In genomic region chr19:56314584-56315075, GRCh38 we compare ENCODE assay signal across 8 cellular contexts. TPM values are rescaled to one million over a fixed set of nuclear protein-coding genes. Genes with fewer than 3 reads are reported as not detected.
DNase-seq lines count a peak whose midpoint lies in the region; ATAC-seq and TF ChIP-seq lines count a peak whose summit lies in the region.

TSS of gene ZSCAN5A (minus strand) at chr19:56314839. CDS start at chr19:56225046, 89,793 bp downstream.

- WGBS in thymus: under 1% methylated on average over 34 of the region's 34 CpGs

- H3K9me3 ChIP-seq in SU-DHL-6 (ENCODE audit: insufficient read depth, low read length) (no peaks in the 10 kb centered on the region), thymus (ENCODE audit: control insufficient read depth) (no peaks in the 10 kb centered on the region)

- H3K79me2 ChIP-seq in SU-DHL-6 (ENCODE audit: insufficient read depth, low read length): no peaks in the 10 kb centered on the region

- peak within 1 kb of the TSS; percentile 98 for H3K27ac Mint-ChIP-seq in activated naive CD8-positive, alpha-beta T cell treated with anti-CD3 and anti-CD28 coated beads, Interleukin-2, amount 10 ng/mL, durations not matched to agents 7 days and 5 days
- H3K27ac Mint-ChIP-seq in osteocyte (ENCODE audit: unreplicated experiment): peak within 1 kb of the TSS; percentile 98

- H3K4me1 Mint-ChIP-seq in activated naive CD8-positive, alpha-beta T cell treated with anti-CD3 and anti-CD28 coated beads, Interleukin-2, amount 10 ng/mL, durations not matched to agents 7 days and 5 days: peaks cover 16% of the 10 kb centered on the region
- H3K4me1 Mint-ChIP-seq in osteocyte (ENCODE audit: unreplicated experiment): peaks cover 15% of the 10 kb centered on the region

- no peaks in the 10 kb centered on the region for H3K27me3 ChIP-seq in SU-DHL-6 (ENCODE audit: low read length)
- no peaks in the 10 kb centered on the region for H3K27me3 ChIP-seq in thymus (ENCODE audit: control insufficient read depth, insufficient read depth)

- H3K4me3 Mint-ChIP-seq in activated naive CD8-positive, alpha-beta T cell treated with anti-CD3 and anti-CD28 coated beads, Interleukin-2, amount 10 ng/mL, durations not matched to agents 7 days and 5 days: peak within 1 kb of the TSS; percentile 99
- H3K4me3 Mint-ChIP-seq in osteocyte (ENCODE audit: unreplicated experiment): peak within 1 kb of the TSS; percentile 85

- peaks cover 12% of the 10 kb centered on the region for H3K4me1 ChIP-seq in thymus (ENCODE audit: control insufficient read depth, insufficient read depth, low read length)

- H3K4me3 ChIP-seq in GM12875 (ENCODE audit: low read depth, low read length): peak within 1 kb of the TSS; percentile 62
- H3K4me3 ChIP-seq in SU-DHL-6 (ENCODE audit: insufficient read depth, low read length, poor library complexity, severe bottlenecking): peak within 1 kb of the TSS; percentile 97
- H3K4me3 ChIP-seq in thymus (ENCODE audit: low read length): peak within 1 kb of the TSS; percentile 94

- peaks cover 14% of the 10 kb centered on the region for H3K36me3 Mint-ChIP-seq in activated naive CD8-positive, alpha-beta T cell treated with anti-CD3 and anti-CD28 coated beads, Interleukin-2, amount 10 ng/mL, durations not matched to agents 7 days and 5 days
- peaks cover 6% of the 10 kb centered on the region for H3K36me3 Mint-ChIP-seq in osteocyte (ENCODE audit: unreplicated experiment)

- no peaks in the 10 kb centered on the region for H4K20me1 ChIP-seq in SU-DHL-6 (ENCODE audit: low read depth, low read length)

- H3K27ac ChIP-seq in SU-DHL-6 (ENCODE audit: low read depth, low read length): peak within 1 kb of the TSS; percentile 89
- H3K27ac ChIP-seq in thymus (ENCODE audit: low read depth): peak within 1 kb of the TSS; percentile 99

- no peaks in the 10 kb centered on the region for H3K9me3 Mint-ChIP-seq in activated naive CD8-positive, alpha-beta T cell treated with anti-CD3 and anti-CD28 coated beads, Interleukin-2, amount 10 ng/mL, durations not matched to agents 7 days and 5 days
- no peaks in the 10 kb centered on the region for H3K9me3 Mint-ChIP-seq in osteocyte (ENCODE audit: unreplicated experiment)

- H2AFZ ChIP-seq in SU-DHL-6 (ENCODE audit: low read depth, low read length, severe bottlenecking): peak within 1 kb of the TSS; percentile 90

- H3K4me2 ChIP-seq in SU-DHL-6 (ENCODE audit: low read depth, low read length, poor library complexity, severe bottlenecking): peak within 1 kb of the TSS; percentile 70

- POLR2A ChIA-PET in activated naive CD8-positive, alpha-beta T cell treated with anti-CD3 and anti-CD28 coated beads, Interleukin-2, amount 10 ng/mL, durations not matched to agents 7 days and 5 days (lab: Charles Lee): interaction anchor here (0.5 to 1.5 kb wide), 5 partner anchors 19 to 926 kb away, joined by 3 to 5 read pairs (median 3); partner anchors contain the start of gene ZNF805

- no peak for TF ChIP-seq CTCF in GM12875 (IDR thresholded peaks at IDR 0.05; ENCODE audit: borderline replicate concordance, insufficient read depth, low read depth, low read length)
- TF ChIP-seq CTCF in SU-DHL-6 (IDR thresholded peaks at IDR 0.05; ENCODE audit: insufficient read depth, low read length, poor library complexity, severe bottlenecking): no peak
- no peak for TF ChIP-seq CTCF in osteocyte (IDR thresholded peaks at IDR 0.05)

- H3K27me3 Mint-ChIP-seq in activated naive CD8-positive, alpha-beta T cell treated with anti-CD3 and anti-CD28 coated beads, Interleukin-2, amount 10 ng/mL, durations not matched to agents 7 days and 5 days: no peaks in the 10 kb centered on the region
- H3K27me3 Mint-ChIP-seq in osteocyte (ENCODE audit: unreplicated experiment): no peaks in the 10 kb centered on the region

- H3F3A ChIP-seq in SU-DHL-6 (ENCODE audit: insufficient read depth): no peaks in the 10 kb centered on the region; the same call in 1 of the 2 replicates

- peak; percentile 97 to 99 (median 99) for DNase-seq in NCI-H1417 (lab: John Stamatoyannopoulos, UW)
- peak; percentile 95 for DNase-seq in activated naive CD8-positive, alpha-beta T cell treated with anti-CD3 and anti-CD28 coated beads, Interleukin-2, amount 10 ng/mL, durations not matched to agents 7 days and 5 days
- DNase-seq in head of caudate nucleus: peak; percentile 96 to 99 (median 98)
- peak; percentile 98 for DNase-seq in osteocyte (ENCODE audit: extremely low spot score, unreplicated experiment)

- no peaks in the 10 kb centered on the region for H3K9me2 ChIP-seq in SU-DHL-6 (replicated peaks; ENCODE audit: insufficient read depth, low read length)

- intact Hi-C loops in head of caudate nucleus (cut with DNase I): loop anchor here (2.0 to 10.0 kb wide), 3 partner anchors 54 to 170 kb away; partner anchors contain the start of genes ZNF444 and ZNF582

- no peaks in the 10 kb centered on the region for H3K36me3 ChIP-seq in SU-DHL-6 (ENCODE audit: low read length)
- H3K36me3 ChIP-seq in thymus (ENCODE audit: control insufficient read depth, insufficient read depth): no peaks in the 10 kb centered on the region

- H3K9ac ChIP-seq in SU-DHL-6 (ENCODE audit: low read length): peak within 1 kb of the TSS; percentile 67

- peak; percentile 70 for ATAC-seq in HG02763 (IDR thresholded peaks at IDR 0.05; ENCODE audit: unreplicated experiment)
- peak; percentile 82 for ATAC-seq in activated naive CD8-positive, alpha-beta T cell treated with anti-CD3 and anti-CD28 coated beads, Interleukin-2, amount 10 ng/mL, durations not matched to agents 7 days and 5 days (ENCODE audit: low read depth)

RNA-seq across cellular contexts. Expression of gene ZSCAN5A, which starts in this region (rescaled TPM):
- total RNA-seq in activated naive CD8-positive, alpha-beta T cell treated with anti-CD3 and anti-CD28 coated beads, Interleukin-2, amount 10 ng/mL, durations not matched to agents 7 days and 5 days: 10 to 100 TPM in 1 of 2 experiments, 1 to 10 TPM in 1; 9.7 to 11.7 TPM
- total RNA-seq in osteocyte: 8.9 and 11.1 TPM in 2 replicates
- 4.9 TPM for polyA plus RNA-seq in thymus

Comparison
In these comparisons a context has a peak if more than half of its experiments do, and no peak if none do; other contexts are left out.
1. Peak in every context shown above with its lines: DNase-seq, ATAC-seq, H3K4me3 ChIP-seq and H3K27ac ChIP-seq.